8 cellular contexts compared by ENCODE assay signal in the genomic region with DNA sequence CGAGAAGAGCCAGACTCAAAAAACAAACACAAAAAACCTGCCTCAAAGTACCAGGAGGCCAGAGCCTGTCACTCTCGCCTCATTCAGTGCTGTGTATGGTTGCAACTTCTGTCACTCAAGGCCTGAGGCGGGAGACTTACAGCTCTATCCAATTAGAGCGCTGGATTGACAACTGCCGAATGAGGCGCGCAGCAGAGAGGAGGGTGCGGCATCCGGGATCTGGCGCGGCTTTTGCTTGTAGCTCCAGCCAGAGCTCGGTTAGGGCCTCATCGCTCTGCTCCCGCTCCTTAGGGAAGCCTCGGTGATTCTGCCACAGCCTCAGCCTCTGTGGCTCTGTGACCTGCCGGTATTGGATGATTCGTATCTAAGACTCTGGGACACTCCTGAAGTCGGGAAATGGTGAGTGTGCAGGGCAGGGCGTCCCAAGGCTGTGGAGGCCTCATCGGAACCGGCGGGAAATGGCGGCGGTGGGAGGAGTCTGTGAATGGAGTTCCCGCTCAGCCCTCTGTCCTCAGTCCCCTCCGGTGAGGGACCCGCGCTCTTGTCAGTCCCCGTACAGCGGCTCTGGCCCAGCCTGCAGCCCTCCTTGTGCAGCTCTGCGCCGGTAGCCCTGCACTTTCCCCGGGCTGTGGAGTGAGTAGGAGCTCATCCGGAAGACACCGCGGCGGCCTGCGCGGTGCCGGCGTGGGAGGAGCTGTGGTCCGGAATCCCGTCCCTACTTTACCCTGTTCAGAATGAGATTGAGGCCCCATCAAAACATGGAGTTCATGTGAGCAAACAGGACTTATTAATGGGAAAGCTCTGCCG. TPM values are rescaled to one million over a fixed set of nuclear protein-coding genes. Genes with fewer than 3 reads are reported as not detected.
DNase-seq lines count a peak whose midpoint lies in the region; ATAC-seq lines count a peak whose summit lies in the region.

A gene (plus strand): TSS at position 227 of the 807 bp plus-strand sequence. CDS start 170 bp downstream, at position 397.

- H3K36me3 Mint-ChIP-seq in effector memory CD8-positive, alpha-beta T cell (ENCODE audit: insufficient read depth): peaks cover 31% of the 10 kb centered on the region

- peak within 1 kb of the TSS in 1 of 2 experiments; percentile 79 for H3K14ac ChIP-seq in mesenchymal stem cell (ENCODE audit: low read length in 2 of 2)

- H3K27ac Mint-ChIP-seq in effector memory CD8-positive, alpha-beta T cell: peak within 1 kb of the TSS; percentile 94 to 99

- H2BK120ac ChIP-seq in mesenchymal stem cell (ENCODE audit: low read depth, low read length): no peak within 1 kb of the TSS

- H3K36me3 ChIP-seq in BLaER1 (peaks cover 16% of the 10 kb centered on the region), mesenchymal stem cell (ENCODE audit: control insufficient read depth in 1 of 2, insufficient read depth in 2 of 2, low read depth in 1 of 2, low read length in 2 of 2) (peaks cover 18 to 31% of the 10 kb centered on the region in 2 experiments)

- peak within 1 kb of the TSS; percentile 98 to 100 for H3K4me3 Mint-ChIP-seq in effector memory CD8-positive, alpha-beta T cell

- H3K18ac ChIP-seq in mesenchymal stem cell (ENCODE audit: low read depth in 1 of 2, low read length in 2 of 2): peak within 1 kb of the TSS; percentile 93

- no peak within 1 kb of the TSS for H2BK12ac ChIP-seq in mesenchymal stem cell (ENCODE audit: low read length in 2 of 2)

- H3K27me3 ChIP-seq in BLaER1: no peaks in the 10 kb centered on the region
- H3K27me3 ChIP-seq in mesenchymal stem cell (ENCODE audit: control insufficient read depth in 1 of 2, insufficient read depth in 1 of 2, low read length in 2 of 2): no peaks in the 10 kb centered on the region

- peak within 1 kb of the TSS; percentile 35 to 93 for H3K4ac ChIP-seq in mesenchymal stem cell (ENCODE audit: low read depth in 1 of 2, low read length in 2 of 2)

- H3K9me3 ChIP-seq in BLaER1 (peaks cover 42% of the 10 kb centered on the region), mesenchymal stem cell (ENCODE audit: control insufficient read depth, low read length) (peaks cover 51% of the 10 kb centered on the region)

- H4K91ac ChIP-seq in mesenchymal stem cell (ENCODE audit: low read length): peak within 1 kb of the TSS; percentile 67

- H4K8ac ChIP-seq in mesenchymal stem cell (ENCODE audit: low read length): peak within 1 kb of the TSS; percentile 84

- peak within 1 kb of the TSS; percentile 99 for H2AFZ ChIP-seq in mesenchymal stem cell (ENCODE audit: low read depth, low read length)

- H3K4me2 ChIP-seq in BLaER1: peak within 1 kb of the TSS; percentile 97
- peak within 1 kb of the TSS; percentile 78 for H3K4me2 ChIP-seq in mesenchymal stem cell (ENCODE audit: low read length, poor library complexity, severe bottlenecking)

- peaks cover 4% of the 10 kb centered on the region for H3K79me1 ChIP-seq in mesenchymal stem cell (replicated peaks; ENCODE audit: low read length, poor library complexity, severe bottlenecking)

- H3K27me3 Mint-ChIP-seq in effector memory CD8-positive, alpha-beta T cell: no peaks in the 10 kb centered on the region

- peak; percentile 59 for DNase-seq in GM19240 (ENCODE audit: insufficient read length, low spot score)
- DNase-seq in NCI-H82 treated with DMSO at 0.1 percent for 48 hours (lab: John Stamatoyannopoulos, UW; ENCODE audit: unreplicated experiment): peak; percentile 84
- DNase-seq in activated CD8-positive, alpha-beta memory T cell treated with anti-CD3 and anti-CD28 coated beads for 48 hours (ENCODE audit: low read depth in 2 of 3, low spot score in 2 of 3): peak; percentile 71 to 75 (median 74)
- peak; percentile 90 to 91 (median 90) for DNase-seq in effector memory CD8-positive, alpha-beta T cell
- peak; percentile 98 for DNase-seq in mesenchymal stem cell
- peak; percentile 77 for DNase-seq in stimulated activated CD8-positive, alpha-beta memory T cell treated with anti-CD3 and anti-CD28 coated beads, Interleukin-12 subunit alpha, Interleukin-12 subunit beta, amount 100 ng/mL, for 24 hours (ENCODE audit: extremely low read depth)

- H4K20me1 ChIP-seq in BLaER1: peaks cover 11% of the 10 kb centered on the region; the same call in 1 of the 2 replicates

- no peaks in the 10 kb centered on the region for H3K9me3 Mint-ChIP-seq in effector memory CD8-positive, alpha-beta T cell

- H2BK15ac ChIP-seq in mesenchymal stem cell (ENCODE audit: low read depth, poor library complexity, severe bottlenecking): no peak within 1 kb of the TSS

- H3K4me1 Mint-ChIP-seq in effector memory CD8-positive, alpha-beta T cell (ENCODE audit: low read depth in 2 of 2): peaks cover 32 to 34% of the 10 kb centered on the region in 2 donors

- H2BK5ac ChIP-seq in mesenchymal stem cell (ENCODE audit: low read depth, low read length, poor library complexity, severe bottlenecking): peak within 1 kb of the TSS; percentile 36

- H3K27ac ChIP-seq in BLaER1: peak within 1 kb of the TSS; percentile 94
- H3K27ac ChIP-seq in mesenchymal stem cell (ENCODE audit: low read length, poor library complexity, severe bottlenecking): peak within 1 kb of the TSS; percentile 76

- H3K23ac ChIP-seq in mesenchymal stem cell (ENCODE audit: low read length in 2 of 2): no peak within 1 kb of the TSS

- no peak within 1 kb of the TSS for H2AK5ac ChIP-seq in mesenchymal stem cell (ENCODE audit: low read length, severe bottlenecking)

- H3K4me3 ChIP-seq in BLaER1 (peak within 1 kb of the TSS; percentile 87), mesenchymal stem cell (ENCODE audit: insufficient read depth in 1 of 2, low read depth in 1 of 2, low read length in 2 of 2) (peak within 1 kb of the TSS; percentile 97 to 99)

- WGBS in mesenchymal stem cell: under 1% methylated on average over 42 of the region's 44 CpGs

- H3K9ac ChIP-seq in BLaER1: peak within 1 kb of the TSS; percentile 97
- H3K9ac ChIP-seq in mesenchymal stem cell (ENCODE audit: low read length): peak within 1 kb of the TSS; percentile 96

- H3K4me1 ChIP-seq in BLaER1: peaks cover 44% of the 10 kb centered on the region
- peaks cover 4% of the 10 kb centered on the region for H3K4me1 ChIP-seq in mesenchymal stem cell (ENCODE audit: control insufficient read depth, insufficient read depth, low read depth, low read length)

- ATAC-seq in HG03520 (IDR thresholded peaks at IDR 0.05; ENCODE audit: unreplicated experiment): peak; percentile 99
- peak; percentile 90 for ATAC-seq in effector memory CD8-positive, alpha-beta T cell (replicated peaks)

RNA-seq across cellular contexts. Expression of the gene that starts here (rescaled TPM):
- 2.5 TPM for polyA plus RNA-seq in mesenchymal stem cell (2013, experiment 1 of 2)
- polyA plus RNA-seq in mesenchymal stem cell (2013, experiment 2 of 2): 2.2 TPM

Comparison
In these comparisons a context has a peak if more than half of its experiments do, and no peak if none do; other contexts are left out.
1. Peak in every context shown above with its lines: DNase-seq, ATAC-seq, H3K4me3 ChIP-seq and H3K27ac ChIP-seq.